In genomic region chr14:101961011-101961721, GRCh38 we compare ENCODE assay signal across 8 cellular contexts. TPM values are rescaled to one million over a fixed set of nuclear protein-coding genes. Genes with fewer than 3 reads are reported as not detected.
DNase-seq lines count a peak whose midpoint lies in the region; ATAC-seq and TF ChIP-seq lines count a peak whose summit lies in the region.

No MANE protein-coding gene starts in this region.

- peaks cover 48% of the 10 kb centered on the region for H3K4me1 ChIP-seq in left ventricle myocardium inferior

- intact Hi-C loops in left ventricle myocardium inferior (cut with micrococcal nuclease): no loop called here

- TF ChIP-seq CTCF in GM12874 (IDR thresholded peaks at IDR 0.05; ENCODE audit: insufficient read depth, low read depth, low read length): peak; percentile 98
- peak; percentile 94 for TF ChIP-seq CTCF in left ventricle myocardium inferior (IDR thresholded peaks at IDR 0.05; ENCODE audit: borderline replicate concordance)

- no peak overlapping the region for H3K4me3 ChIP-seq in left ventricle myocardium inferior

- H3K27ac ChIP-seq in left ventricle myocardium inferior (replicated peaks): no peak overlapping the region

- H3K9me3 ChIP-seq in left ventricle myocardium inferior (replicated peaks): no peaks in the 10 kb centered on the region

- DNase-seq in NCI-H1930 (lab: John Stamatoyannopoulos, UW) (peak; percentile 27 to 71), T-helper 2 cell (peak; percentile 30 to 84 (median 61)), amniotic epithelial cell (ENCODE audit: low read depth) (peak; percentile 70), left ventricle myocardium inferior (peak; percentile 67), renal cortical epithelial cell (ENCODE audit: low read depth) (peak; percentile 69)

- no peaks in the 10 kb centered on the region for H3K36me3 ChIP-seq in left ventricle myocardium inferior

- ATAC-seq in GM21447 (IDR thresholded peaks at IDR 0.05; ENCODE audit: unreplicated experiment): no peak
- ATAC-seq in GM19467 (IDR thresholded peaks at IDR 0.05; ENCODE audit: unreplicated experiment): no peak

- H3K27me3 ChIP-seq in left ventricle myocardium inferior (ENCODE audit: low read depth): no peaks in the 10 kb centered on the region

RNA-seq across cellular contexts. Expression of gene DYNC1H1, which starts 3.2 kb away (rescaled TPM):
- 402 TPM for total RNA-seq in left ventricle myocardium inferior
- total RNA-seq in renal cortical epithelial cell: 304 and 1,526 TPM in 2 replicates
